ENCODE assay signal across 1 cellular context in the genomic region with DNA sequence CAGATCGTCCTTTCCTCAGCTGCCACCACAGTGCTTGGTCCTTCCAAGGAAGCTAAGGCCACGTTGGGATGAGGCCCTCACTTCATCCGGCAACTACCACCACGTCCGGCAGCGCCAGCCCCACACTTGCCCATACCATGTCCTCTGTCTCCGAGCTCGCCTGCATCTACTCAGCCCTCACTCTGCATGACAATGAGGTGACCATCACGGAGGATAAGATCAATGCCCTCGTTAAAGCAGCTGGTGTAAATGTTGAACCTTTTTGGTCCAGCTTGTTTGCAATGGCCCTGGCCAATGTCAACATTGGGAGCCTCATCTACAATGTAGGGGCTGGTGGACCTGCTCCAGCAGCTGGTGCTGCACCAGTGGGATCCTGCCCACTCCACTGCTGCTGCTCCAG.
TF ChIP-seq lines count a peak whose summit lies in the region.

No MANE protein-coding gene starts in this region.

TF ChIP-seq in IMR-90, 13 proteins besides CTCF, POLR2A, EP300 and RAD21:
- no peak for TF ChIP-seq MAFK (IDR thresholded peaks at IDR 0.05; ENCODE audit: low read depth, low read length)
- TF ChIP-seq SMC3 (IDR thresholded peaks at IDR 0.05; ENCODE audit: low read depth, low read length), result no peak
- TF ChIP-seq CHD1 (IDR thresholded peaks at IDR 0.05; ENCODE audit: low read depth, low read length), result no peak
